ENCODE assay signal across 9 cellular contexts in genomic region chr1:98045211-98046030, GRCh38.
DNase-seq lines count a peak whose midpoint lies in the region; ATAC-seq, FAIRE-seq and TF ChIP-seq lines count a peak whose summit lies in the region.
"Had no signal": no experiment of that assay in that cellular context is flagged by ENCODE, and none has a peak within 500 bp of the region (broad histone marks: within the 10 kb centered on the region; RNA-seq: fewer than 3 reads in every experiment).

No MANE protein-coding gene starts in this region.

- peak overlapping the region; percentile 42 for H3K56ac ChIP-seq in mesendoderm (ENCODE audit: low read length)

- H3K4me3 ChIP-seq in CD8-positive, alpha-beta T cell (ENCODE audit: low read depth, low read length), result peak overlapping the region; percentile 28
- peak overlapping the region; percentile 10 for H3K4me3 ChIP-seq in mesendoderm (ENCODE audit: low read length)

- CTCF ChIA-PET in CD8-positive, alpha-beta T cell (lab: Charles Lee), result interaction anchor here (0.9 kb wide), 1 partner anchor 8 kb away, joined by 3 read pairs; no protein-coding TSS in a partner anchor

- no peaks in the 10 kb centered on the region for H3K36me3 Mint-ChIP-seq in CD8-positive, alpha-beta T cell

- H3K27me3 Mint-ChIP-seq in CD8-positive, alpha-beta T cell (ENCODE audit: low read depth), result peaks cover 68% of the 10 kb centered on the region

- FAIRE-seq in GM12892 (lab: Jason Lieb, UNC), result no peak

- peak overlapping the region; percentile 59 for H3K4me2 ChIP-seq in mesendoderm (ENCODE audit: low read length)

- H3K18ac ChIP-seq in mesendoderm (ENCODE audit: low read length), result no peak overlapping the region

- intact Hi-C loops in CD8-positive, alpha-beta T cell (cut with DNase I, micrococcal nuclease), result no loop called here

- H3K79me2 ChIP-seq in mesendoderm (ENCODE audit: control insufficient read depth, insufficient read depth, low read length), result no peaks in the 10 kb centered on the region

- H3K9me3 Mint-ChIP-seq in CD8-positive, alpha-beta T cell, result no peaks in the 10 kb centered on the region

- no peak overlapping the region for H3K27ac ChIP-seq in CD8-positive, alpha-beta T cell (ENCODE audit: low read depth, low read length)
- H3K27ac ChIP-seq in mesendoderm (ENCODE audit: low read depth, low read length), result no peak overlapping the region
- H3K27ac ChIP-seq: epithelial cell of prostate had no signal

- no peak overlapping the region for H3K4ac ChIP-seq in mesendoderm (ENCODE audit: low read depth, low read length)

- peak overlapping the region; percentile 30 for H3K9ac ChIP-seq in mesendoderm (ENCODE audit: low read length)

- no peaks in the 10 kb centered on the region for H3K79me1 ChIP-seq in mesendoderm (ENCODE audit: low read length)

- no peak overlapping the region for H2AK5ac ChIP-seq in mesendoderm (ENCODE audit: low read length)

- H3K27ac Mint-ChIP-seq in CD8-positive, alpha-beta T cell, result no peak overlapping the region

- H3K4me1 ChIP-seq in CD8-positive, alpha-beta T cell (ENCODE audit: insufficient read depth, low read length), result peaks cover 19% of the 10 kb centered on the region
- H3K4me1 ChIP-seq in mesendoderm (ENCODE audit: control insufficient read depth, low read depth, low read length), result no peaks in the 10 kb centered on the region

- H2BK5ac ChIP-seq in mesendoderm (ENCODE audit: low read length), result no peak overlapping the region

- H3K27me3 ChIP-seq in CD8-positive, alpha-beta T cell (ENCODE audit: insufficient read depth, low read length), result peaks cover 29% of the 10 kb centered on the region
- H3K27me3 ChIP-seq in mesendoderm (ENCODE audit: insufficient read depth, low read length, poor library complexity), result peaks cover 38% of the 10 kb centered on the region

- no peaks in the 10 kb centered on the region for H3K9me3 ChIP-seq in CD8-positive, alpha-beta T cell (ENCODE audit: low read length)

- no peaks in the 10 kb centered on the region for H3K36me3 ChIP-seq in CD8-positive, alpha-beta T cell (ENCODE audit: insufficient read depth, low read length)
- H3K36me3 ChIP-seq in mesendoderm (ENCODE audit: control insufficient read depth, insufficient read depth, low read length), result no peaks in the 10 kb centered on the region

- POLR2A ChIA-PET in CD8-positive, alpha-beta T cell (lab: Charles Lee), result no interaction called here

- no peak overlapping the region for H4K8ac ChIP-seq in mesendoderm (ENCODE audit: low read depth, low read length)

- H4K5ac ChIP-seq in mesendoderm (ENCODE audit: low read length), result no peak overlapping the region

- no peak for TF ChIP-seq CTCF in CD8-positive, alpha-beta T cell (IDR thresholded peaks at IDR 0.05)

- no peak overlapping the region for H2BK120ac ChIP-seq in mesendoderm (ENCODE audit: low read depth, low read length)

- no peak for ATAC-seq in CD8-positive, alpha-beta T cell
- ATAC-seq in HG02884 (IDR thresholded peaks at IDR 0.05; ENCODE audit: unreplicated experiment), result no peak

- peak in 1 of 7 experiments; percentile 46 for DNase-seq in CD8-positive, alpha-beta T cell
- peak; percentile 88 for DNase-seq in NCI-H446 treated with DMSO at 0.1 percent for 48 hours (lab: John Stamatoyannopoulos, UW)
- DNase-seq in dermis blood vessel endothelial cell, result peak; percentile 71
- peak; percentile 51 for DNase-seq in mesendoderm
- DNase-seq in NCI-H128 (lab: John Stamatoyannopoulos, UW; ENCODE audit: unreplicated experiment), result no peak
- DNase-seq in DMS79 treated with DMSO at 0.1 percent for 48 hours (lab: John Stamatoyannopoulos, UW), result no peak
- no peak for DNase-seq in GM12892 (ENCODE audit: insufficient read length)

- TF ChIP-seq POLR2A in GM12892 (IDR thresholded peaks at IDR 0.05; ENCODE audit: low read depth, low read length), result no peak

- peaks cover 33% of the 10 kb centered on the region for H3K4me1 Mint-ChIP-seq in CD8-positive, alpha-beta T cell (ENCODE audit: low read depth)

- no peak overlapping the region for H3K23ac ChIP-seq in mesendoderm (ENCODE audit: low read length)

- H3K4me3 Mint-ChIP-seq in CD8-positive, alpha-beta T cell, result peak overlapping the region; percentile 76

- no CpG with 5 or more reads among the region's 70 CpGs for WGBS in mesendoderm (ENCODE audit: extremely low coverage, insufficient coverage, low lambda C conversion rate)

- no peak overlapping the region for H2BK15ac ChIP-seq in mesendoderm (replicated peaks; ENCODE audit: low read depth)

Comparison
In these comparisons a context has a peak if more than half of its experiments do, and no peak if none do; other contexts are left out.
1. DNase-seq: peak in NCI-H446 treated with DMSO at 0.1 percent for 48 hours (single experiment), dermis blood vessel endothelial cell (single experiment) and mesendoderm (single experiment); none in NCI-H128 (single experiment), DMS79 treated with DMSO at 0.1 percent for 48 hours (single experiment) and GM12892 (single experiment).